8 cellular contexts compared by ENCODE assay signal in genomic region chr11:112085822-112086421, GRCh38. TPM values are rescaled to one million over a fixed set of nuclear protein-coding genes. Genes with fewer than 3 reads are reported as not detected.
A peak's percentile ranks its signal among the peaks of the same experiment; 100 is the strongest.
DNase-seq lines count a peak whose midpoint lies in the region; ATAC-seq, FAIRE-seq and TF ChIP-seq lines count a peak whose summit lies in the region.

No MANE protein-coding gene starts in this region.

- H3K4me1 ChIP-seq in colonic mucosa (peaks cover 6% of the 10 kb centered on the region), lung (ENCODE audit: control insufficient read depth in 2 of 2, insufficient read depth in 2 of 2, low read length in 2 of 2) (peaks cover 7 to 22% of the 10 kb centered on the region in 2 donors)

- peak overlapping the region; percentile 72 to 96 for H3K9ac ChIP-seq in colonic mucosa (ENCODE audit: low read depth in 2 of 2, low read length in 2 of 2)

- WGBS in lung, 2 donors: 5 to 8% methylated on average over 19 of the region's 19 CpGs

- H3K4me1 Mint-ChIP-seq in stimulated activated naive CD8-positive, alpha-beta T cell treated with anti-CD3 and anti-CD28 coated beads, Interleukin-15, Interleukin-2, amounts not matched to agents 100 ng/mL and 50 ng/mL, for 24 hours (ENCODE audit: low read depth): peaks cover 75% of the 10 kb centered on the region

- peaks cover 9% of the 10 kb centered on the region for H3K36me3 ChIP-seq in colonic mucosa
- peaks cover 11 to 34% of the 10 kb centered on the region in 2 donors for H3K36me3 ChIP-seq in lung (ENCODE audit: control insufficient read depth in 2 of 2, insufficient read depth in 2 of 2, low read length in 2 of 2)

- H3K4me3 Mint-ChIP-seq in stimulated activated naive CD8-positive, alpha-beta T cell treated with anti-CD3 and anti-CD28 coated beads, Interleukin-15, Interleukin-2, amounts not matched to agents 100 ng/mL and 50 ng/mL, for 24 hours: peak overlapping the region; percentile 97

- FAIRE-seq in GM19239 (lab: Jason Lieb, UNC): no peak

- intact Hi-C loops in colonic mucosa (cut with DNase I): loop anchor here (10.0 kb wide), 1 partner anchor 151 kb away; the partner anchor contains the start of gene DIXDC1

- TF ChIP-seq CTCF in C4-2B (conservative IDR thresholded peaks at IDR 0.05): no peak
- no peak for TF ChIP-seq CTCF in colonic mucosa (IDR thresholded peaks at IDR 0.05)
- no peak for TF ChIP-seq CTCF in lung (IDR thresholded peaks at IDR 0.05; ENCODE audit: control extremely low read depth, extremely low read depth)

- DNase-seq in GM19239 (ENCODE audit: insufficient read length, low spot score) (peak; percentile 10), T-helper 2 cell (peak in 3 of 5 experiments; percentile 10 to 70 (median 11)), colonic mucosa (peak; percentile 41), lung (ENCODE audit: low spot score) (no peak), NCI-H524 treated with DMSO at 0.1 percent for 48 hours (lab: John Stamatoyannopoulos, UW) (no peak)

- peak; percentile 26 for ATAC-seq in HG03196 (IDR thresholded peaks at IDR 0.05; ENCODE audit: unreplicated experiment)
- peak; percentile 29 for ATAC-seq in lung (ENCODE audit: insufficient read depth, low FRiP score)

- peak overlapping the region; percentile 98 for H3K27ac Mint-ChIP-seq in stimulated activated naive CD8-positive, alpha-beta T cell treated with anti-CD3 and anti-CD28 coated beads, Interleukin-15, Interleukin-2, amounts not matched to agents 100 ng/mL and 50 ng/mL, for 24 hours

- peak overlapping the region; percentile 67 for H3K4me3 ChIP-seq in colonic mucosa
- peak overlapping the region; percentile 98 for H3K4me3 ChIP-seq in lung

- peaks cover 84% of the 10 kb centered on the region for H3K36me3 Mint-ChIP-seq in stimulated activated naive CD8-positive, alpha-beta T cell treated with anti-CD3 and anti-CD28 coated beads, Interleukin-15, Interleukin-2, amounts not matched to agents 100 ng/mL and 50 ng/mL, for 24 hours (ENCODE audit: low read depth)

- no peaks in the 10 kb centered on the region for H3K27me3 Mint-ChIP-seq in stimulated activated naive CD8-positive, alpha-beta T cell treated with anti-CD3 and anti-CD28 coated beads, Interleukin-15, Interleukin-2, amounts not matched to agents 100 ng/mL and 50 ng/mL, for 24 hours

- H3K27me3 ChIP-seq in colonic mucosa (no peaks in the 10 kb centered on the region), lung (ENCODE audit: control insufficient read depth, insufficient read depth) (no peaks in the 10 kb centered on the region)

- H3K27ac ChIP-seq in C4-2B (peak overlapping the region; percentile 97), colonic mucosa (peak overlapping the region; percentile 69), lung (ENCODE audit: low read depth in 1 of 2, low read length in 1 of 2) (peak overlapping the region; percentile 73 to 87)

- H3K9me3 Mint-ChIP-seq in stimulated activated naive CD8-positive, alpha-beta T cell treated with anti-CD3 and anti-CD28 coated beads, Interleukin-15, Interleukin-2, amounts not matched to agents 100 ng/mL and 50 ng/mL, for 24 hours: no peaks in the 10 kb centered on the region

- no peaks in the 10 kb centered on the region for H3K9me3 ChIP-seq in colonic mucosa
- no peaks in the 10 kb centered on the region for H3K9me3 ChIP-seq in lung (ENCODE audit: control insufficient read depth in 2 of 2, insufficient read depth in 1 of 2, low read length in 1 of 2)

RNA-seq across cellular contexts. Expression of gene TIMM8B, which starts 0.6 kb away (rescaled TPM):
- total RNA-seq in colonic mucosa: 10 to 100 TPM; 40.7 to 93.9 TPM
- total RNA-seq in lung: 10 to 100 TPM; 33.9 to 53.3 TPM
- polyA plus RNA-seq in lung: 100 to 1,000 TPM; 119 to 137 TPM

RNA-seq across cellular contexts. Expression of gene SDHD, which starts 0.8 kb away (rescaled TPM):
- 100 to 1,000 TPM; 274 to 276 TPM for total RNA-seq in colonic mucosa
- 100 to 1,000 TPM in 1 of 2 donors, 10 to 100 TPM in 1; 91.6 to 164 TPM for total RNA-seq in lung
- 100 to 1,000 TPM in 1 of 2 donors, 10 to 100 TPM in 1; 85.5 to 117 TPM for polyA plus RNA-seq in lung

RNA-seq across cellular contexts. Expression of gene NKAPD1, which starts 11.8 kb away (rescaled TPM):
- total RNA-seq in colonic mucosa (10 to 100 TPM; 12.5 to 12.8 TPM), lung (10 to 100 TPM; 13.8 to 24.4 TPM)
- polyA plus RNA-seq in lung: 10 to 100 TPM; 12.4 to 13.4 TPM

RNA-seq across cellular contexts. Expression of gene PIH1D2, which starts 12.1 kb away (rescaled TPM):
- total RNA-seq in colonic mucosa (1 to 10 TPM in 1 of 2 donors, under 1 TPM in 1; 0.82 to 1.0 TPM), lung (10 to 100 TPM; 12.2 to 14.5 TPM)
- polyA plus RNA-seq in lung: 1 to 10 TPM; 5.1 to 7.8 TPM

Comparison
In these comparisons a context has a peak if more than half of its experiments do, and no peak if none do; other contexts are left out.
1. DNase-seq: peak in GM19239 (single experiment), T-helper 2 cell (3 of 5) and colonic mucosa (single experiment); none in lung (single experiment) and NCI-H524 treated with DMSO at 0.1 percent for 48 hours (single experiment).
2. Peak in every context shown above with its lines, with median percentiles within 50 percentile points of each other: H3K27ac ChIP-seq.